Comparison of ENCODE assay signal across 24 cellular contexts in the genomic region with DNA sequence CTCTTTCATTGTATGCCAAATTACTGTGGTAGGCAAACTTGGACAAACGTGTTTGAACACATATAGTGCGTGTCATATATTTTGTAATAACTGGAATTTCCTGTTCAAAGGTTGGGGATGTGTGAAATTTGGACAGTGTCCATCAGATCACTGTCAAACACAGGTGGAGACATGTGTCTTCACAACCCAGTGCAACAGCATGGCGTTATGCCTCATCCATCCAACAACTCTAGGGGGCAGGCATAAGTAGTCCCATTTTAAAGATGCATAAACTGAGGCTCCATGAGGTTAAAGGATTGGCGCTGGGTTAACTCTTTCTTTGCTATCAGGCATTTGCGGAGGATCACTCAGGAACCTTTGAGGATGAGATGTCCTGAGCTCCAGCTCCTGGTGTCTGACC.
DNase-seq lines count a peak whose midpoint lies in the region; ATAC-seq, FAIRE-seq and TF ChIP-seq lines count a peak whose summit lies in the region.
"Had no signal": no experiment of that assay in that cellular context is flagged by ENCODE, and none has a peak within 500 bp of the region (broad histone marks: within the 10 kb centered on the region; RNA-seq: fewer than 3 reads in every experiment).

No MANE protein-coding gene starts in this region.

- no peak for TF ChIP-seq RAD21 in K562 (CRISPR knock-in tag; conservative IDR thresholded peaks at IDR 0.05 in 1 of 2, IDR thresholded peaks at IDR 0.05 in 1 of 2)
- TF ChIP-seq RAD21 in H1 (IDR thresholded peaks at IDR 0.05 in 1 of 2, conservative IDR thresholded peaks at IDR 0.05 in 1 of 2; ENCODE audit: low read depth in 2 of 2, low read length in 2 of 2): no peak

- H3K27me3 ChIP-seq in K562 (ENCODE audit: control insufficient read depth in 2 of 2, insufficient read depth in 2 of 2, low read length in 2 of 2): peaks cover 2 to 4% of the 10 kb centered on the region in 2 experiments; a peak in 2 of 5 replicates
- no peaks in the 10 kb centered on the region for H3K27me3 ChIP-seq in H1 (replicated peaks in 1 of 4; ENCODE audit: control insufficient read depth in 3 of 4, extremely low read depth in 1 of 4, insufficient read depth in 3 of 4, low read length in 3 of 4)
- H3K27me3 ChIP-seq in foreskin keratinocyte: no peaks in the 10 kb centered on the region
- H3K27me3 ChIP-seq in psoas muscle (ENCODE audit: insufficient read depth in 3 of 3, low read length in 2 of 3): no peaks in the 10 kb centered on the region
- H3K27me3 ChIP-seq: BE2C; BLaER1 treated with 17β-estradiol and CSF1 and Interleukin-3, amounts not matched to agents 10 nM and 100 nM had no signal

- TF ChIP-seq CTCF in K562 (IDR thresholded peaks at IDR 0.05 in 2 of 3, conservative IDR thresholded peaks at IDR 0.05 in 1 of 3; ENCODE audit: insufficient read depth in 2 of 3, low read depth in 1 of 3, low read length in 3 of 3): no peak
- no peak for TF ChIP-seq CTCF in H1 (IDR thresholded peaks at IDR 0.05; ENCODE audit: control extremely low read depth in 1 of 3, insufficient read depth in 1 of 3, low read depth in 1 of 3, low read length in 3 of 3)
- no peak for TF ChIP-seq CTCF in foreskin keratinocyte (conservative IDR thresholded peaks at IDR 0.05)
- TF ChIP-seq CTCF in psoas muscle (IDR thresholded peaks at IDR 0.05): no peak

- intact Hi-C loops in K562 (cut with micrococcal nuclease): no loop called here
- intact Hi-C loops in psoas muscle (cut with DNase I): no loop called here

- no peak overlapping the region; the same call in 1 of the 2 replicates for H2AK5ac ChIP-seq in H1 (ENCODE audit: low read depth, low read length)

- no peak overlapping the region for H2AFZ ChIP-seq in K562 (ENCODE audit: low read depth, low read length)
- H2AFZ ChIP-seq in H1 (ENCODE audit: low read length): no peak overlapping the region

- H2BK5ac ChIP-seq in H1 (ENCODE audit: low read depth, low read length): no peak overlapping the region

- in situ Hi-C loops in K562 (cut with MboI): no loop called here

- H3K79me2 ChIP-seq in K562 (ENCODE audit: control insufficient read depth, insufficient read depth, low read length) (no peaks in the 10 kb centered on the region), H1 (ENCODE audit: control insufficient read depth in 1 of 2, insufficient read depth in 2 of 2, low read length in 2 of 2) (no peaks in the 10 kb centered on the region)

- WGBS in K562 (ENCODE audit: insufficient coverage, low coverage, missing lambda C conversion rate): under 1% methylated on average over 5 of the region's 5 CpGs
- WGBS in H1 (ENCODE audit: extremely low coverage in 1 of 2, insufficient coverage in 1 of 2, insufficient read length in 1 of 2, insufficient replicate concordance in 2 of 2, low coverage in 1 of 2, low lambda C conversion rate in 2 of 2, missing lambda C conversion rate in 1 of 2), 2 experiments: 97% methylated on average over 5 of the region's 5 CpGs; no CpG with 5 or more reads in 1 of the 2 experiments
- WGBS in psoas muscle, 3 donors: 75 to 85% (median 80%) methylated on average over 5 of the region's 5 CpGs

- FAIRE-seq in K562 (lab: Jason Lieb, UNC) (no peak), H1 (lab: Jason Lieb, UNC) (no peak)
- FAIRE-seq: A549, D721Med, GM12891, GM18507 had no signal

- POLR2A ChIA-PET in K562 (lab: Yijun Ruan, JAX) (no interaction called here), H1 (lab: Charles Lee; ENCODE audit: partially characterized antibody) (no interaction called here)

- H2BK20ac ChIP-seq in H1 (ENCODE audit: low read length): no peak overlapping the region

- no peak overlapping the region for H3K4ac ChIP-seq in H1 (replicated peaks; ENCODE audit: insufficient read length, low read depth, low read length)

- H3K27ac ChIP-seq in K562 (ENCODE audit: extremely low read depth, low read depth, low read length) (no peak overlapping the region), H1 (ENCODE audit: low read depth, low read length) (no peak overlapping the region), foreskin keratinocyte (no peak overlapping the region), psoas muscle (no peak overlapping the region)
- H3K27ac ChIP-seq: A549; BLaER1 treated with 17β-estradiol and CSF1 and Interleukin-3, amounts not matched to agents 10 nM and 100 nM had no signal

- H3K56ac ChIP-seq in H1 (replicated peaks; ENCODE audit: insufficient read length, low read depth, low read length): no peak overlapping the region

- H3K9me1 ChIP-seq in K562 (ENCODE audit: control insufficient read depth, insufficient read depth, low read length): no peaks in the 10 kb centered on the region

- no peak overlapping the region for H2BK12ac ChIP-seq in H1 (ENCODE audit: low read depth, low read length)

- no peak for DNase-seq in K562 (ENCODE audit: extremely low read depth in 1 of 4, low spot score in 3 of 4)
- no peak for DNase-seq in H1 (ENCODE audit: low read depth in 1 of 2, low spot score in 2 of 2)
- peak; percentile 1 to 18 for DNase-seq in foreskin keratinocyte
- no peak for DNase-seq in psoas muscle
- DNase-seq in activated CD8-positive, alpha-beta memory T cell treated with anti-CD3 and anti-CD28 coated beads, Interleukin-2, amount 50 U/mL, for 48 hours: no peak
- DNase-seq: 8988T; ACHN; AML-193; BE2C; CD4-positive, alpha-beta T cell; CD8-positive, alpha-beta memory T cell; DMS 273 treated with DMSO at 0.1 percent for 48 hours; DMS79 treated with DMSO at 0.1 percent for 48 hours; GF-D8; GOT3; H7; HCEC 1CT had no signal

- H3K9ac ChIP-seq in K562 (ENCODE audit: insufficient read depth in 1 of 2, low read depth in 2 of 2, low read length in 2 of 2): no peak overlapping the region
- no peak overlapping the region for H3K9ac ChIP-seq in H1 (replicated peaks in 1 of 4; ENCODE audit: extremely low read depth in 1 of 4, low read depth in 3 of 4, low read length in 3 of 4)
- H3K9ac ChIP-seq: BLaER1 treated with 17β-estradiol and CSF1 and Interleukin-3, amounts not matched to agents 10 nM and 100 nM had no signal

- TF ChIP-seq POLR2A in K562 (conservative IDR thresholded peaks at IDR 0.05): no peak
- TF ChIP-seq POLR2A in H1 (IDR thresholded peaks at IDR 0.05; ENCODE audit: control extremely low read depth in 1 of 2, low read depth in 2 of 2, low read length in 2 of 2): no peak

- H3K23ac ChIP-seq in H1 (ENCODE audit: insufficient read length): no peak overlapping the region

- no peaks in the 10 kb centered on the region for H3K23me2 ChIP-seq in H1 (ENCODE audit: low read depth, low read length)

- H3K4me3 ChIP-seq in K562 (no peak overlapping the region), H1 (ENCODE audit: extremely low read depth in 1 of 4, insufficient read depth in 2 of 4, low read depth in 3 of 4, low read length in 4 of 4) (no peak overlapping the region), psoas muscle (no peak overlapping the region)
- H3K4me3 ChIP-seq: A549; BLaER1 treated with 17β-estradiol and CSF1 and Interleukin-3, amounts not matched to agents 10 nM and 100 nM had no signal

- no peaks in the 10 kb centered on the region for H3K4me1 ChIP-seq in K562 (replicated peaks in 1 of 2; ENCODE audit: control insufficient read depth in 2 of 2, insufficient read depth in 2 of 2, low read length in 2 of 2)
- H3K4me1 ChIP-seq in H1 (replicated peaks in 1 of 4; ENCODE audit: control insufficient read depth in 3 of 4, insufficient read depth in 4 of 4, low read length in 3 of 4): peaks cover 3 to 16% (median 12%) of the 10 kb centered on the region in 4 experiments
- no peaks in the 10 kb centered on the region for H3K4me1 ChIP-seq in foreskin keratinocyte
- peaks cover 22% of the 10 kb centered on the region for H3K4me1 ChIP-seq in psoas muscle
- H3K4me1 ChIP-seq: A549; BE2C; BLaER1 treated with 17β-estradiol and CSF1 and Interleukin-3, amounts not matched to agents 10 nM and 100 nM had no signal

- ATAC-seq in K562: no peak
- ATAC-seq in foreskin keratinocyte: no peak
- peak in 3 of 4 donors; percentile 16 to 52 (median 30) for ATAC-seq in psoas muscle
- no peak for ATAC-seq in HG03045 (IDR thresholded peaks at IDR 0.05; ENCODE audit: unreplicated experiment)
- ATAC-seq in HG02798 (IDR thresholded peaks at IDR 0.05; ENCODE audit: poor library complexity, unreplicated experiment): no peak
- ATAC-seq: A549 had no signal

- H4K20me1 ChIP-seq in K562 (replicated peaks; ENCODE audit: control insufficient read depth, insufficient read depth, low read length) (no peaks in the 10 kb centered on the region), H1 (replicated peaks in 1 of 2; ENCODE audit: control insufficient read depth in 1 of 2, insufficient read depth in 2 of 2, low read length in 2 of 2) (no peaks in the 10 kb centered on the region)
- H4K20me1 ChIP-seq: BLaER1 treated with 17β-estradiol and CSF1 and Interleukin-3, amounts not matched to agents 10 nM and 100 nM had no signal

- H3K9me3 ChIP-seq in K562 (replicated peaks; ENCODE audit: control insufficient read depth, insufficient read depth, low read depth, low read length): no peaks in the 10 kb centered on the region
- H3K9me3 ChIP-seq in H1 (ENCODE audit: insufficient read depth in 2 of 2, low read depth in 1 of 2, low read length in 1 of 2): no peaks in the 10 kb centered on the region
- H3K9me3 ChIP-seq in psoas muscle: no peaks in the 10 kb centered on the region
- H3K9me3 ChIP-seq: A549; BE2C; BLaER1 treated with 17β-estradiol and CSF1 and Interleukin-3, amounts not matched to agents 10 nM and 100 nM had no signal

- H4K8ac ChIP-seq in H1 (ENCODE audit: extremely low read depth, insufficient read depth, low read length): no peak overlapping the region

- H3K14ac ChIP-seq in H1 (ENCODE audit: insufficient read length): no peak overlapping the region

- TF ChIP-seq EP300 in K562 (IDR thresholded peaks at IDR 0.05; ENCODE audit: low read length) (no peak), H1 (IDR thresholded peaks at IDR 0.05; ENCODE audit: borderline replicate concordance in 1 of 2, low read depth in 2 of 2, low read length in 2 of 2) (no peak)

- CTCF ChIA-PET in K562 (lab: Yijun Ruan, JAX; ENCODE audit: low intra/inter-chr PET ratio) (no interaction called here), H1 (lab: Charles Lee; ENCODE audit: partially characterized antibody) (no interaction called here)

- H3K4me2 ChIP-seq in K562 (ENCODE audit: insufficient read depth, low read length): no peak overlapping the region
- no peak overlapping the region for H3K4me2 ChIP-seq in H1 (ENCODE audit: insufficient read depth in 1 of 2, low read depth in 2 of 2, low read length in 2 of 2)
- H3K4me2 ChIP-seq: A549; BLaER1 treated with 17β-estradiol and CSF1 and Interleukin-3, amounts not matched to agents 10 nM and 100 nM had no signal

- H4K91ac ChIP-seq in H1 (replicated peaks; ENCODE audit: insufficient read length, low read length): no peak overlapping the region

- H2BK15ac ChIP-seq in H1 (ENCODE audit: low read length): no peak overlapping the region

- no peak overlapping the region for H2BK120ac ChIP-seq in H1 (replicated peaks; ENCODE audit: low read depth, low read length)

- no peak overlapping the region for H4K5ac ChIP-seq in H1 (ENCODE audit: insufficient read length, low read depth, low read length)

- no peaks in the 10 kb centered on the region for H3K36me3 ChIP-seq in K562 (ENCODE audit: control insufficient read depth, insufficient read depth, low read length)
- no peaks in the 10 kb centered on the region for H3K36me3 ChIP-seq in H1 (ENCODE audit: control insufficient read depth in 2 of 4, insufficient read depth in 4 of 4, low read length in 3 of 4)
- peaks cover 0 to 23% of the 10 kb centered on the region in 2 donors for H3K36me3 ChIP-seq in psoas muscle (ENCODE audit: insufficient read depth in 1 of 2, low read depth in 1 of 2)
- H3K36me3 ChIP-seq: BE2C; BLaER1 treated with 17β-estradiol and CSF1 and Interleukin-3, amounts not matched to agents 10 nM and 100 nM had no signal

- BruUV-seq in K562 (replicated peaks; lab: Mats Ljungman, UMichigan): no TSS peak

- H3K79me1 ChIP-seq in H1 (ENCODE audit: low read depth, low read length): no peaks in the 10 kb centered on the region

- no peak overlapping the region for H3K18ac ChIP-seq in H1 (ENCODE audit: extremely low read depth, low read length)

Comparison
In these comparisons a context has a peak if more than half of its experiments do, and no peak if none do; other contexts are left out.
1. ATAC-seq: peak in psoas muscle (3 of 4); none in K562 (single experiment), foreskin keratinocyte (single experiment), HG03045 (single experiment) and HG02798 (single experiment).
2. DNase-seq: peak in foreskin keratinocyte (2 of 2); none in K562 (0 of 4), H1 (0 of 2), psoas muscle (0 of 2) and activated CD8-positive, alpha-beta memory T cell treated with anti-CD3 and anti-CD28 coated beads, Interleukin-2, amount 50 U/mL, for 48 hours (single experiment).
3. Of the 49 proteins assayed by ChIP-seq in both K562 and H1: peak only in K562: none; only in H1: KDM1A; in both: none; in neither: 48.